ENCODE assay signal across 31 cellular contexts in genomic region chr2:72625359-72625758, GRCh38.
"Had no signal": no experiment of that assay in that cellular context is flagged by ENCODE, and none has a peak within 500 bp of the region (broad histone marks: within the 10 kb centered on the region; RNA-seq: fewer than 3 reads in every experiment).

No MANE protein-coding gene starts in this region.

- FAIRE-seq: astrocyte, bronchial epithelial cell had no signal

- ATAC-seq: activated CD4-positive, alpha-beta T cell treated with anti-CD3 and anti-CD28 coated beads for 36 hours; activated CD8-positive, alpha-beta memory T cell treated with anti-CD3 and anti-CD28 coated beads, Interleukin-2, amount 10 ng/mL, durations not matched to agents 7 days and 5 days; activated CD8-positive, alpha-beta T cell treated with anti-CD3 and anti-CD28 coated beads, Interleukin-2, amount 10 ng/mL, durations not matched to agents 7 days and 5 days; activated naive CD4-positive, alpha-beta T cell treated with anti-CD3 and anti-CD28 coated beads, Interleukin-2, amount 50 U/mL, for 72 hours; foreskin keratinocyte; gastrocnemius medialis; heart left ventricle had no signal

- H3K4me3 ChIP-seq: coronary artery, dorsolateral prefrontal cortex, esophagus squamous epithelium, gastrocnemius medialis, heart left ventricle had no signal

- DNase-seq: activated CD4-positive, alpha-beta memory T cell treated with anti-CD3 and anti-CD28 coated beads for 36 hours; activated CD4-positive, alpha-beta T cell treated with anti-CD3 and anti-CD28 coated beads for 36 hours; activated CD4-positive, alpha-beta T cell treated with anti-CD3 and anti-CD28 coated beads, Interleukin-2, amount 10 ng/mL, durations not matched to agents 24 days and 14 days; activated CD4-positive, CD25-positive, alpha-beta regulatory T cell; activated CD4-positive, CD25-positive, alpha-beta regulatory T cell treated with anti-CD3 and anti-CD28 coated beads, Interleukin-2, amount 50 U/mL, for 72 hours; activated CD8-positive, alpha-beta memory T cell treated with anti-CD3 and anti-CD28 coated beads, Interleukin-2, amount 10 ng/mL, durations not matched to agents 7 days and 5 days; activated CD8-positive, alpha-beta memory T cell treated with anti-CD3 and anti-CD28 coated beads, Interleukin-2, amount 50 U/mL, for 4 hours; activated CD8-positive, alpha-beta T cell treated with anti-CD3 and anti-CD28 coated beads, Interleukin-2, amount 10 ng/mL, durations not matched to agents 7 days and 5 days; activated effector memory CD4-positive, alpha-beta T cell treated with anti-CD3 and anti-CD28 coated beads, Interleukin-2, amount 50 U/mL, for 16 hours; activated naive CD4-positive, alpha-beta T cell; activated naive CD4-positive, alpha-beta T cell treated with anti-CD3 and anti-CD28 coated beads, Interleukin-2, amount 10 ng/mL, durations not matched to agents 7 days and 5 days; activated naive CD8-positive, alpha-beta T cell treated with anti-CD3 and anti-CD28 coated beads, Interleukin-2, amount 10 ng/mL, durations not matched to agents 7 days and 5 days; activated T-cell treated with anti-CD3 and anti-CD28 coated beads, Interleukin-2, amount 50 U/mL, for 1 hour; activated T-cell treated with anti-CD3 and anti-CD28 coated beads, Interleukin-2, amount 50 U/mL, for 48 hours; amniotic stem cell; anterior cingulate cortex; brain microvascular endothelial cell; dorsolateral prefrontal cortex; effector memory CD4-positive, alpha-beta T cell; endodermal cell; erythroblast; esophagus squamous epithelium; foreskin keratinocyte; gastrocnemius medialis; glutamatergic neuron; heart left ventricle; T-helper 2 cell had no signal

- H3K27ac ChIP-seq: brain microvascular endothelial cell, coronary artery, dorsolateral prefrontal cortex, esophagus squamous epithelium, foreskin keratinocyte, gastrocnemius medialis, heart left ventricle had no signal

- H3K27me3 ChIP-seq: brain microvascular endothelial cell, dorsolateral prefrontal cortex, esophagus squamous epithelium, foreskin keratinocyte, gastrocnemius medialis, heart left ventricle had no signal

- H3K9me3 ChIP-seq: esophagus squamous epithelium, gastrocnemius medialis, heart left ventricle had no signal

- H3K36me3 ChIP-seq: brain microvascular endothelial cell, esophagus squamous epithelium, gastrocnemius medialis, heart left ventricle had no signal
